In genomic region chr17:14902803-14903202, GRCh38 we compare ENCODE assay signal across 2 cellular contexts.
TF ChIP-seq lines count a peak whose summit lies in the region.

No MANE protein-coding gene starts in this region.

TF ChIP-seq in A549, 52 proteins besides CTCF, POLR2A, EP300 and RAD21:
- TF ChIP-seq JUN (IDR thresholded peaks at IDR 0.05) (no peak), MAFK (IDR thresholded peaks at IDR 0.05; ENCODE audit: partially characterized antibody) (peak; percentile 72)

TF ChIP-seq in H1, 55 proteins besides CTCF, POLR2A, EP300 and RAD21:
- TF ChIP-seq SUZ12 (IDR thresholded peaks at IDR 0.05; ENCODE audit: low read length) (no peak), ZNF274 (IDR thresholded peaks at IDR 0.05; ENCODE audit: borderline replicate concordance, extremely low read depth, low read length) (no peak), BCL11A (IDR thresholded peaks at IDR 0.05; ENCODE audit: low read depth in 2 of 2, low read length in 2 of 2) (no peak), TCF12 (IDR thresholded peaks at IDR 0.05; ENCODE audit: low read depth, low read length) (no peak), SIX5 (IDR thresholded peaks at IDR 0.05; ENCODE audit: low read depth, low read length) (no peak), MAX (IDR thresholded peaks at IDR 0.05) (no peak), GTF2F1 (IDR thresholded peaks at IDR 0.05; ENCODE audit: borderline replicate concordance, low read depth, low read length) (no peak), TBP (IDR thresholded peaks at IDR 0.05; ENCODE audit: low read depth, low read length) (no peak), CREB1 (IDR thresholded peaks at IDR 0.05) (no peak)
